ENCODE assay signal across 1 cellular context in the genomic region with DNA sequence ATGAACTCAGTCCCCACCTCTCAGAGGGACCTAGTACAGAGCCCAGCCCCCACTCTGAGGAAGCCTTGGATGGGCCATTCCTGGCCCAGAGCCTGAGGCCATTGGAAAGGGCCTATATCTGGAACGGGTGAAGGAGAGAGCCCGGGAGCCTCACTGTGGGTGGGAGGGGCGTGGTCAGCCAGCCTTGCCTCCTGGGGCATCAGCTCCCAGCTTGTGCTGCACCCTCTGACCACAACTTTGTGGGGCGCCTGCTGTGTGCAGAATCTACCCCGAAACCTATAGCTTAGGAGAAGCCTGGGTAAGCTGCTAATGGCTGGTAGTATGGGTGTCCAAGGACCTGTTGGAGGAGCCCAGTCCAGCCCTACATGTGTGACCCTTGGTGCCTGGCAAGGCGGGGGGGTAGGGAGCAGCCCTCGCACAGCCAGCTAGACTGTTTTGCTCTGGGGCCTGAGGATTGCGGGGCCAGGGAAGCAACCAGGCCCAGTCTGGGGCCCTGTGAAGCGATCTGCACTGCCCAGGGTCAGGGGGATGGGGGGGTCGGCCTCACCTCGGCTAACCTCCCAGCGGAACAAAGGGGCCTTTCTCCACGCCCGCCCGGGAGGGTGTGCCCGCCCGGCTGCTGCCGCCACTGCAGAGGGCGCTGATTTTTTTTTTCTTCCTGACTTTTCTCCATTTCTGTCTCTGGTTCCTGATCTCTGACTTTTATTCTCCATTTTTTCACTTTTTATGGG.
TF ChIP-seq lines count a peak whose summit lies in the region.

No MANE protein-coding gene starts in this region.

TF ChIP-seq in HepG2, 621 proteins besides CTCF, POLR2A, EP300 and RAD21 (continued from another document and continues in another):
- TF ChIP-seq ZNF646 (CRISPR knock-in tag; IDR thresholded peaks at IDR 0.05) (peak; percentile 65; the same call in 1 of the 2 replicates), HOMEZ (CRISPR knock-in tag; IDR thresholded peaks at IDR 0.05; ENCODE audit: low read depth) (no peak), ZEB1 (IDR thresholded peaks at IDR 0.05; ENCODE audit: insufficient replicate concordance, low read depth) (no peak), CCAR2 (optimal IDR thresholded peaks at IDR 0.05; ENCODE audit: low read depth, low read length) (no peak), HIC2 (CRISPR knock-in tag; IDR thresholded peaks at IDR 0.05; ENCODE audit: low read depth) (peak; percentile 90), ZBTB38 (CRISPR knock-in tag; IDR thresholded peaks at IDR 0.05) (no peak), ZNF331 (CRISPR knock-in tag; IDR thresholded peaks at IDR 0.05) (no peak; the same call in 1 of the 2 replicates), KMT2A (CRISPR knock-in tag; IDR thresholded peaks at IDR 0.05) (0 out of 2 replicates have a peak, but pooled peaks have one; percentile 32), TBL1XR1 (IDR thresholded peaks at IDR 0.05; ENCODE audit: borderline replicate concordance, low read length, partially characterized antibody) (no peak), ZBTB26 (CRISPR knock-in tag; IDR thresholded peaks at IDR 0.05; ENCODE audit: borderline replicate concordance) (no peak; the same call in 1 of the 2 replicates), GZF1 (CRISPR knock-in tag; IDR thresholded peaks at IDR 0.05) (no peak), ATF7-NPFF (CRISPR knock-in tag; IDR thresholded peaks at IDR 0.05; ENCODE audit: low read depth) (peak; percentile 68; the same call in 1 of the 2 replicates), BCLAF1 (IDR thresholded peaks at IDR 0.05) (no peak), ZNF781 (CRISPR knock-in tag; IDR thresholded peaks at IDR 0.05; ENCODE audit: borderline replicate concordance, not compliant biosample characterization) (no peak), TBX2 (CRISPR knock-in tag; IDR thresholded peaks at IDR 0.05; ENCODE audit: borderline replicate concordance) (peak; percentile 73), MYC (CRISPR knock-in tag; IDR thresholded peaks at IDR 0.05; ENCODE audit: borderline replicate concordance) (peak; percentile 64; the same call in 1 of the 2 replicates), ZNF672 (CRISPR knock-in tag; IDR thresholded peaks at IDR 0.05) (no peak), FOSL2 (CRISPR knock-in tag; IDR thresholded peaks at IDR 0.05) (peak; percentile 39)
- TF ChIP-seq, protein P1, sequence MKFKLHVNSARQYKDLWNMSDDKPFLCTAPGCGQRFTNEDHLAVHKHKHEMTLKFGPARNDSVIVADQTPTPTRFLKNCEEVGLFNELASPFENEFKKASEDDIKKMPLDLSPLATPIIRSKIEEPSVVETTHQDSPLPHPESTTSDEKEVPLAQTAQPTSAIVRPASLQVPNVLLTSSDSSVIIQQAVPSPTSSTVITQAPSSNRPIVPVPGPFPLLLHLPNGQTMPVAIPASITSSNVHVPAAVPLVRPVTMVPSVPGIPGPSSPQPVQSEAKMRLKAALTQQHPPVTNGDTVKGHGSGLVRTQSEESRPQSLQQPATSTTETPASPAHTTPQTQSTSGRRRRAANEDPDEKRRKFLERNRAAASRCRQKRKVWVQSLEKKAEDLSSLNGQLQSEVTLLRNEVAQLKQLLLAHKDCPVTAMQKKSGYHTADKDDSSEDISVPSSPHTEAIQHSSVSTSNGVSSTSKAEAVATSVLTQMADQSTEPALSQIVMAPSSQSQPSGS (CRISPR knock-in tag; IDR thresholded peaks at IDR 0.05), result 0 out of 2 replicates have a peak, but pooled peaks have one; percentile 27
- TF ChIP-seq, protein P2, sequence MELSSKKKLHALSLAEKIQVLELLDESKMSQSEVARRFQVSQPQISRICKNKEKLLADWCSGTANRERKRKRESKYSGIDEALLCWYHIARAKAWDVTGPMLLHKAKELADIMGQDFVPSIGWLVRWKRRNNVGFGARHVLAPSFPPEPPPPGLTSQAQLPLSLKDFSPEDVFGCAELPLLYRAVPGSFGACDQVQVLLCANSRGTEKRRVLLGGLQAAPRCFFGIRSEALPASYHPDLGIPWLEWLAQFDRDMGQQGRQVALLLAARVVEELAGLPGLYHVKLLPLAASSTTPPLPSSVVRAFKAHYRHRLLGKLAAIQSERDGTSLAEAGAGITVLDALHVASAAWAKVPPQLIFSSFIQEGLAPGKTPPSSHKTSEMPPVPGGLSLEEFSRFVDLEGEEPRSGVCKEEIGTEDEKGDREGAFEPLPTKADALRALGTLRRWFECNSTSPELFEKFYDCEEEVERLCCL (CRISPR knock-in tag; IDR thresholded peaks at IDR 0.05; ENCODE audit: borderline replicate concordance), result no peak
- TF ChIP-seq, protein P3, sequence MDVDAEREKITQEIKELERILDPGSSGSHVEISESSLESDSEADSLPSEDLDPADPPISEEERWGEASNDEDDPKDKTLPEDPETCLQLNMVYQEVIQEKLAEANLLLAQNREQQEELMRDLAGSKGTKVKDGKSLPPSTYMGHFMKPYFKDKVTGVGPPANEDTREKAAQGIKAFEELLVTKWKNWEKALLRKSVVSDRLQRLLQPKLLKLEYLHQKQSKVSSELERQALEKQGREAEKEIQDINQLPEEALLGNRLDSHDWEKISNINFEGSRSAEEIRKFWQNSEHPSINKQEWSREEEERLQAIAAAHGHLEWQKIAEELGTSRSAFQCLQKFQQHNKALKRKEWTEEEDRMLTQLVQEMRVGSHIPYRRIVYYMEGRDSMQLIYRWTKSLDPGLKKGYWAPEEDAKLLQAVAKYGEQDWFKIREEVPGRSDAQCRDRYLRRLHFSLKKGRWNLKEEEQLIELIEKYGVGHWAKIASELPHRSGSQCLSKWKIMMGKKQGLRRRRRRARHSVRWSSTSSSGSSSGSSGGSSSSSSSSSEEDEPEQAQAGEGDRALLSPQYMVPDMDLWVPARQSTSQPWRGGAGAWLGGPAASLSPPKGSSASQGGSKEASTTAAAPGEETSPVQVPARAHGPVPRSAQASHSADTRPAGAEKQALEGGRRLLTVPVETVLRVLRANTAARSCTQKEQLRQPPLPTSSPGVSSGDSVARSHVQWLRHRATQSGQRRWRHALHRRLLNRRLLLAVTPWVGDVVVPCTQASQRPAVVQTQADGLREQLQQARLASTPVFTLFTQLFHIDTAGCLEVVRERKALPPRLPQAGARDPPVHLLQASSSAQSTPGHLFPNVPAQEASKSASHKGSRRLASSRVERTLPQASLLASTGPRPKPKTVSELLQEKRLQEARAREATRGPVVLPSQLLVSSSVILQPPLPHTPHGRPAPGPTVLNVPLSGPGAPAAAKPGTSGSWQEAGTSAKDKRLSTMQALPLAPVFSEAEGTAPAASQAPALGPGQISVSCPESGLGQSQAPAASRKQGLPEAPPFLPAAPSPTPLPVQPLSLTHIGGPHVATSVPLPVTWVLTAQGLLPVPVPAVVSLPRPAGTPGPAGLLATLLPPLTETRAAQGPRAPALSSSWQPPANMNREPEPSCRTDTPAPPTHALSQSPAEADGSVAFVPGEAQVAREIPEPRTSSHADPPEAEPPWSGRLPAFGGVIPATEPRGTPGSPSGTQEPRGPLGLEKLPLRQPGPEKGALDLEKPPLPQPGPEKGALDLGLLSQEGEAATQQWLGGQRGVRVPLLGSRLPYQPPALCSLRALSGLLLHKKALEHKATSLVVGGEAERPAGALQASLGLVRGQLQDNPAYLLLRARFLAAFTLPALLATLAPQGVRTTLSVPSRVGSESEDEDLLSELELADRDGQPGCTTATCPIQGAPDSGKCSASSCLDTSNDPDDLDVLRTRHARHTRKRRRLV (CRISPR knock-in tag; IDR thresholded peaks at IDR 0.05), result no peak
- TF ChIP-seq, protein P4, sequence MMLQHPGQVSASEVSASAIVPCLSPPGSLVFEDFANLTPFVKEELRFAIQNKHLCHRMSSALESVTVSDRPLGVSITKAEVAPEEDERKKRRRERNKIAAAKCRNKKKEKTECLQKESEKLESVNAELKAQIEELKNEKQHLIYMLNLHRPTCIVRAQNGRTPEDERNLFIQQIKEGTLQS (CRISPR knock-in tag; IDR thresholded peaks at IDR 0.05), result no peak
- TF ChIP-seq, protein P5, sequence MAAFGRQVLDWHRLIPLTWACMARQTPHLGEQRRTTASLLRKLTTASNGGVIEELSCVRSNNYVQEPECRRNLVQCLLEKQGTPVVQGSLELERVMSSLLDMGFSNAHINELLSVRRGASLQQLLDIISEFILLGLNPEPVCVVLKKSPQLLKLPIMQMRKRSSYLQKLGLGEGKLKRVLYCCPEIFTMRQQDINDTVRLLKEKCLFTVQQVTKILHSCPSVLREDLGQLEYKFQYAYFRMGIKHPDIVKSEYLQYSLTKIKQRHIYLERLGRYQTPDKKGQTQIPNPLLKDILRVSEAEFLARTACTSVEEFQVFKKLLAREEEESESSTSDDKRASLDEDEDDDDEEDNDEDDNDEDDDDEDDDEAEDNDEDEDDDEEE (CRISPR knock-in tag; IDR thresholded peaks at IDR 0.05), result no peak
